In genomic region chr6:8652710-8653109, GRCh38 we compare ENCODE assay signal across 2 cellular contexts.
TF ChIP-seq lines count a peak whose summit lies in the region.

No MANE protein-coding gene starts in this region.

TF ChIP-seq in HEK293, 187 proteins besides CTCF, POLR2A, EP300 and RAD21:
- 0 out of 2 replicates have a peak, but pooled peaks have one; percentile 17 for TF ChIP-seq SP3 (tag by site-specific recombination; IDR thresholded peaks at IDR 0.05)
- TF ChIP-seq ZNF335 (tag by site-specific recombination; conservative IDR thresholded peaks at IDR 0.05) = 0 out of 2 replicates have a peak, but pooled peaks have one; percentile 32
- TF ChIP-seq ZNF473 (tag by site-specific recombination; IDR thresholded peaks at IDR 0.05) = no peak

TF ChIP-seq in H1, 55 proteins besides CTCF, POLR2A, EP300 and RAD21:
- TF ChIP-seq KDM5A (IDR thresholded peaks at IDR 0.05; ENCODE audit: low read length) (no peak), SIX5 (IDR thresholded peaks at IDR 0.05; ENCODE audit: low read depth, low read length) (peak; percentile 39)
